In genomic region chr20:62636446-62636845, GRCh38 we compare ENCODE assay signal across 16 cellular contexts. TPM values are rescaled to one million over a fixed set of nuclear protein-coding genes. Genes with fewer than 3 reads are reported as not detected.
DNase-seq lines count a peak whose midpoint lies in the region; ATAC-seq, FAIRE-seq and TF ChIP-seq lines count a peak whose summit lies in the region.
"Had no signal": no experiment of that assay in that cellular context is flagged by ENCODE, and none has a peak within 500 bp of the region (broad histone marks: within the 10 kb centered on the region; RNA-seq: fewer than 3 reads in every experiment).

No MANE protein-coding gene starts in this region.

- peak overlapping the region in 1 of 2 experiments; percentile 2; a peak in 1 of 4 replicates for H3K9ac ChIP-seq in K562 (ENCODE audit: insufficient read depth in 1 of 2, low read depth in 2 of 2, low read length in 2 of 2)

- H3K27me3 Mint-ChIP-seq in activated CD4-positive, alpha-beta T cell treated with anti-CD3 and anti-CD28 coated beads, Interleukin-2, amount 10 ng/mL, durations not matched to agents 7 days and 5 days: peaks cover 37% of the 10 kb centered on the region

- H3K9me3 ChIP-seq in K562 (replicated peaks; ENCODE audit: control insufficient read depth, insufficient read depth, low read depth, low read length): no peaks in the 10 kb centered on the region
- H3K9me3 ChIP-seq: A549, breast epithelium, upper lobe of right lung had no signal

- no peak; the same call in 2 of the 3 replicates for ATAC-seq in K562
- ATAC-seq: natural killer cell, upper lobe of right lung had no signal

- H3K27ac Mint-ChIP-seq in activated CD4-positive, alpha-beta T cell treated with anti-CD3 and anti-CD28 coated beads, Interleukin-2, amount 10 ng/mL, durations not matched to agents 7 days and 5 days: peak overlapping the region; percentile 57
- H3K27ac Mint-ChIP-seq: natural killer cell had no signal

- DNase-seq in activated CD4-positive, alpha-beta T cell treated with anti-CD3 and anti-CD28 coated beads, Interleukin-2, amount 10 ng/mL, durations not matched to agents 7 days and 5 days: peak; percentile 44
- no peak for DNase-seq in activated CD4-positive, alpha-beta T cell treated with anti-CD3 and anti-CD28 coated beads, Interleukin-2, amount 50 U/mL, for 1 hour
- DNase-seq in NCI-H82 (lab: John Stamatoyannopoulos, UW): peak; percentile 87
- no peak for DNase-seq in K562 (ENCODE audit: extremely low read depth in 1 of 4, low spot score in 3 of 4)
- peak; percentile 75 for DNase-seq in posterior vena cava (ENCODE audit: low spot score)
- DNase-seq in HEK293T (ENCODE audit: extremely low spot score): no peak
- no peak for DNase-seq in GM03348 (ENCODE audit: low spot score)
- no peak for DNase-seq in KG1 (lab: John Stamatoyannopoulos, UW)
- DNase-seq: activated CD4-positive, alpha-beta T cell treated with anti-CD3 and anti-CD28 coated beads for 48 hours; effector CD4-positive, alpha-beta T cell; natural killer cell; NCI-H1092 treated with DMSO at 0.1 percent for 48 hours; stimulated activated CD4-positive, alpha-beta T cell treated with anti-CD3 and anti-CD28 coated beads, Interleukin-2, amount 100 ng/mL, for 24 hours; upper lobe of right lung had no signal

- no peak overlapping the region for H3K4me3 Mint-ChIP-seq in activated CD4-positive, alpha-beta T cell treated with anti-CD3 and anti-CD28 coated beads, Interleukin-2, amount 10 ng/mL, durations not matched to agents 7 days and 5 days
- H3K4me3 Mint-ChIP-seq: natural killer cell had no signal

- in situ Hi-C loops in K562 (cut with MboI): no loop called here

- H3K9me3 Mint-ChIP-seq in activated CD4-positive, alpha-beta T cell treated with anti-CD3 and anti-CD28 coated beads, Interleukin-2, amount 10 ng/mL, durations not matched to agents 7 days and 5 days: no peaks in the 10 kb centered on the region
- H3K9me3 Mint-ChIP-seq: natural killer cell had no signal

- no peak for TF ChIP-seq POLR2A in K562 (conservative IDR thresholded peaks at IDR 0.05)

- POLR2A ChIA-PET in activated CD4-positive, alpha-beta T cell treated with anti-CD3 and anti-CD28 coated beads, Interleukin-2, amount 10 ng/mL, durations not matched to agents 7 days and 5 days (lab: Charles Lee): no interaction called here
- POLR2A ChIA-PET in K562 (lab: Yijun Ruan, JAX): interaction anchor here (1.3 kb wide), 1 partner anchor 13 kb away, joined by 8 read pairs; no protein-coding TSS in a partner anchor
- POLR2A ChIA-PET in HEK293T (lab: Yijun Ruan, JAX): no interaction called here

- peaks cover 24 to 53% of the 10 kb centered on the region in 2 experiments for H3K27me3 ChIP-seq in K562 (ENCODE audit: control insufficient read depth in 2 of 2, insufficient read depth in 2 of 2, low read length in 2 of 2)

- H3K36me3 Mint-ChIP-seq in activated CD4-positive, alpha-beta T cell treated with anti-CD3 and anti-CD28 coated beads, Interleukin-2, amount 10 ng/mL, durations not matched to agents 7 days and 5 days (ENCODE audit: low read depth): no peaks in the 10 kb centered on the region
- H3K36me3 Mint-ChIP-seq: natural killer cell had no signal

- no peak overlapping the region for H3K4me2 ChIP-seq in K562 (ENCODE audit: insufficient read depth, low read length)
- H3K4me2 ChIP-seq: A549 had no signal

- no peaks in the 10 kb centered on the region for H4K20me1 ChIP-seq in K562 (replicated peaks; ENCODE audit: control insufficient read depth, insufficient read depth, low read length)

- CTCF ChIA-PET in activated CD4-positive, alpha-beta T cell treated with anti-CD3 and anti-CD28 coated beads, Interleukin-2, amount 10 ng/mL, durations not matched to agents 7 days and 5 days (lab: Charles Lee): interaction anchor here (0.9 to 3.3 kb wide), 5 partner anchors 10 to 104 kb away, joined by 3 to 13 read pairs (median 5); no protein-coding TSS in a partner anchor
- CTCF ChIA-PET in K562 (lab: Yijun Ruan, JAX; ENCODE audit: low intra/inter-chr PET ratio): interaction anchor here (1.1 kb wide), 1 partner anchor 137 kb away, joined by 3 read pairs; no protein-coding TSS in a partner anchor
- CTCF ChIA-PET in HEK293T (lab: Yijun Ruan, JAX): no interaction called here

- no peak for TF ChIP-seq RAD21 in K562 (CRISPR knock-in tag; conservative IDR thresholded peaks at IDR 0.05 in 1 of 2, IDR thresholded peaks at IDR 0.05 in 1 of 2)

- peaks cover under 1% of the 10 kb centered on the region for H3K9me1 ChIP-seq in K562 (ENCODE audit: control insufficient read depth, insufficient read depth, low read length)

- no peak for FAIRE-seq in K562 (lab: Jason Lieb, UNC)
- FAIRE-seq: A549 had no signal

- H3K4me3 ChIP-seq in K562: no peak overlapping the region
- H3K4me3 ChIP-seq: A549, breast epithelium, upper lobe of right lung had no signal

- no TSS peak for BruUV-seq in K562 (replicated peaks; lab: Mats Ljungman, UMichigan)

- H3K4me1 ChIP-seq in K562 (replicated peaks in 1 of 2; ENCODE audit: control insufficient read depth in 2 of 2, insufficient read depth in 2 of 2, low read length in 2 of 2): peaks cover 0 to 38% of the 10 kb centered on the region in 2 experiments; a peak in 4 of 5 replicates
- H3K4me1 ChIP-seq: breast epithelium had no signal

- TF ChIP-seq EP300 in K562 (IDR thresholded peaks at IDR 0.05; ENCODE audit: low read length): no peak

- peaks cover 32% of the 10 kb centered on the region for H3K4me1 Mint-ChIP-seq in activated CD4-positive, alpha-beta T cell treated with anti-CD3 and anti-CD28 coated beads, Interleukin-2, amount 10 ng/mL, durations not matched to agents 7 days and 5 days

- WGBS in K562 (ENCODE audit: insufficient coverage, low coverage, missing lambda C conversion rate): 17% methylated on average over 9 of the region's 16 CpGs

- no peak for TF ChIP-seq CTCF in K562 (IDR thresholded peaks at IDR 0.05 in 2 of 3, conservative IDR thresholded peaks at IDR 0.05 in 1 of 3; ENCODE audit: insufficient read depth in 2 of 3, low read depth in 1 of 3, low read length in 3 of 3)

- H2AFZ ChIP-seq in K562 (ENCODE audit: low read depth, low read length): no peak overlapping the region

- no peaks in the 10 kb centered on the region for H3K79me2 ChIP-seq in K562 (ENCODE audit: control insufficient read depth, insufficient read depth, low read length)

- intact Hi-C loops in K562 (cut with micrococcal nuclease): no loop called here
- intact Hi-C loops in posterior vena cava (cut with DNase I): no loop called here

- H3K27ac ChIP-seq in K562 (ENCODE audit: extremely low read depth, low read depth, low read length): no peak overlapping the region
- H3K27ac ChIP-seq: A549, breast epithelium, upper lobe of right lung had no signal

- no peaks in the 10 kb centered on the region for H3K36me3 ChIP-seq in K562 (ENCODE audit: control insufficient read depth, insufficient read depth, low read length)
- H3K36me3 ChIP-seq: breast epithelium, upper lobe of right lung had no signal

TF ChIP-seq in K562, 482 proteins besides CTCF, POLR2A, EP300 and RAD21 (continues in another document):
- no peak for TF ChIP-seq ZFP36 (IDR thresholded peaks at IDR 0.05; ENCODE audit: low read depth, low read length, partially characterized antibody)
- TF ChIP-seq GABPB1 (CRISPR knock-in tag; IDR thresholded peaks at IDR 0.05): no peak
- TF ChIP-seq RBBP5 (IDR thresholded peaks at IDR 0.05; ENCODE audit: borderline replicate concordance, insufficient read depth, low read length, poor library complexity, severe bottlenecking): no peak
- TF ChIP-seq FOXJ2 (tag; IDR thresholded peaks at IDR 0.05): no peak
- no peak for TF ChIP-seq PHB2 (IDR thresholded peaks at IDR 0.05; ENCODE audit: low read depth)
- TF ChIP-seq SIN3A (IDR thresholded peaks at IDR 0.05; ENCODE audit: borderline replicate concordance in 2 of 2, control insufficient read depth in 1 of 2, low read depth in 2 of 2, low read length in 2 of 2): no peak
- no peak for TF ChIP-seq GABPB2 (CRISPR knock-in tag; conservative IDR thresholded peaks at IDR 0.05)
- TF ChIP-seq TCF7L2 (IDR thresholded peaks at IDR 0.05; ENCODE audit: low read depth, low read length): 0 out of 2 replicates have a peak, but pooled peaks have one; percentile 26

TF ChIP-seq in HEK293T, 16 proteins besides CTCF, POLR2A, EP300 and RAD21:
- TF ChIP-seq HDGF (IDR thresholded peaks at IDR 0.05; ENCODE audit: borderline replicate concordance): no peak
- TF ChIP-seq SP1 (IDR thresholded peaks at IDR 0.05): no peak
- TF ChIP-seq PKNOX1 (IDR thresholded peaks at IDR 0.05): no peak
- TF ChIP-seq LEF1 (IDR thresholded peaks at IDR 0.05; ENCODE audit: borderline replicate concordance): no peak

RNA-seq across cellular contexts. Expression of gene SLCO4A1, which starts 5.9 kb away (rescaled TPM):
- 10 to 100 TPM; 54.2 to 55.2 TPM for total RNA-seq in activated CD4-positive, alpha-beta T cell treated with anti-CD3 and anti-CD28 coated beads, Interleukin-2, amount 10 ng/mL, durations not matched to agents 7 days and 5 days
- total RNA-seq in K562 (2011; cell fraction: chromatin; rRNA removed; ENCODE audit: low replicate concordance): 21.8 and 48.7 TPM in 2 replicates
- 35.3 and 40.5 TPM in 2 replicates for total RNA-seq in K562 (2011; cell fraction: nucleolus; rRNA removed)
- 24.4 TPM in 2 replicates for total RNA-seq in K562 (2011; cell fraction: nucleoplasm; rRNA removed)
- 16.2 and 26.3 TPM in 2 replicates for total RNA-seq in K562 (2014; rRNA removed)
- 6.8 and 7.3 TPM in 2 replicates for total RNA-seq in K562 (2014; rRNA removed; fragmentation: Illumina TruSeq; extraction: Trizol)
- 12.1 and 13.9 TPM in 2 replicates for total RNA-seq in K562 (2015; rRNA removed; fragmentation: Illumina TruSeq; extraction: Trizol)
- total RNA-seq in K562 (2021): 21.9 and 25.2 TPM in 2 replicates
- 12.3 and 13.2 TPM in 2 replicates for polyA plus RNA-seq in K562 (2011; rRNA removed)
- 10.5 and 25.9 TPM in 2 replicates for polyA plus RNA-seq in K562 (2011; cell fraction: cytosol; rRNA removed)
- 46.8 and 83.4 TPM in 2 replicates for polyA plus RNA-seq in K562 (2011; cell fraction: nucleus; rRNA removed)
- polyA plus RNA-seq in K562 (2012): 6.1 and 15.2 TPM in 2 replicates
- polyA plus RNA-seq in K562 (2014; fragmentation: Illumina TruSeq; extraction: Trizol): 13.6 and 15.4 TPM in 2 replicates
- 1 to 10 TPM; 1.6 to 3.1 TPM for polyA plus RNA-seq in K562 (2014; fragmentation: Nextera tagmentation; extraction: Ambion mirVana)
- 12.8 and 17.7 TPM in 2 replicates for polyA plus RNA-seq in K562 (2014; rRNA removed)
- 5.1 and 5.5 TPM in 2 replicates for polyA minus RNA-seq in K562 (2011; rRNA and poly(A)+ RNA removed)
- polyA minus RNA-seq in K562 (2011; cell fraction: cytosol; rRNA and poly(A)+ RNA removed): 13.4 and 13.6 TPM in 2 replicates
- 11.7 and 15.8 TPM in 2 replicates for polyA minus RNA-seq in K562 (2011; cell fraction: nucleus; rRNA and poly(A)+ RNA removed)
- total RNA-seq in posterior vena cava: 10 to 100 TPM; 14.7 to 15.2 TPM

Comparison
In these comparisons a context has a peak if more than half of its experiments do, and no peak if none do; other contexts are left out.
1. DNase-seq: peak in activated CD4-positive, alpha-beta T cell treated with anti-CD3 and anti-CD28 coated beads, Interleukin-2, amount 10 ng/mL, durations not matched to agents 7 days and 5 days (single experiment), NCI-H82 (single experiment) and posterior vena cava (single experiment); none in activated CD4-positive, alpha-beta T cell treated with anti-CD3 and anti-CD28 coated beads, Interleukin-2, amount 50 U/mL, for 1 hour (single experiment), K562 (0 of 4), HEK293T (single experiment), GM03348 (single experiment) and KG1 (single experiment).